ENCODE assay signal across 10 cellular contexts in genomic region chr19:55063492-55063843, GRCh38. TPM values are rescaled to one million over a fixed set of nuclear protein-coding genes. Genes with fewer than 3 reads are reported as not detected.
DNase-seq lines count a peak whose midpoint lies in the region; ATAC-seq and TF ChIP-seq lines count a peak whose summit lies in the region.
"Had no signal": no experiment of that assay in that cellular context is flagged by ENCODE, and none has a peak within 500 bp of the region (broad histone marks: within the 10 kb centered on the region; RNA-seq: fewer than 3 reads in every experiment).

No MANE protein-coding gene starts in this region.

- POLR2A ChIA-PET in T-cell (lab: Charles Lee): interaction anchor here in 1 of 2 donors (1.0 kb wide), 1 partner anchor 615 kb away, joined by 3 read pairs; no protein-coding TSS in a partner anchor

- H3K36me3 Mint-ChIP-seq in T-cell (peaks cover 14% of the 10 kb centered on the region), glutamatergic neuron (ENCODE audit: unreplicated experiment) (no peaks in the 10 kb centered on the region)

- no peak for DNase-seq in GM23248
- no peak for DNase-seq in T-cell
- DNase-seq in glutamatergic neuron: no peak
- DNase-seq in skeletal muscle cell (ENCODE audit: low read depth): no peak
- no peak for DNase-seq in HK-2 (ENCODE audit: unreplicated experiment)
- no peak for DNase-seq in stimulated activated CD8-positive, alpha-beta memory T cell treated with anti-CD3 and anti-CD28 coated beads, Interleukin-4, amount 100 ng/mL, for 48 hours

- no peaks in the 10 kb centered on the region for H3K36me3 ChIP-seq in GM23248 (ENCODE audit: low read depth)

- H3K27me3 Mint-ChIP-seq in T-cell (peaks cover 23 to 29% of the 10 kb centered on the region in 2 donors), glutamatergic neuron (ENCODE audit: unreplicated experiment) (peaks cover 21% of the 10 kb centered on the region)

- no peaks in the 10 kb centered on the region for H3K9me2 ChIP-seq in GM23248 (ENCODE audit: insufficient read depth)
- H3K9me2 ChIP-seq: SK-N-SH had no signal

- peaks cover 15 to 23% (median 22%) of the 10 kb centered on the region in 3 donors for H3K4me1 Mint-ChIP-seq in T-cell
- no peaks in the 10 kb centered on the region for H3K4me1 Mint-ChIP-seq in glutamatergic neuron (ENCODE audit: low read depth, unreplicated experiment)

- in situ Hi-C loops in GM23248 (cut with MboI): no loop called here

- H3K27ac ChIP-seq in GM23248: no peak overlapping the region

- CTCF ChIA-PET in T-cell (lab: Charles Lee): interaction anchor here in 1 of 2 donors (0.7 to 1.1 kb wide), 3 partner anchors 9 to 563 kb away, joined by 3 to 4 read pairs (median 4); no protein-coding TSS in a partner anchor

- no peak for ATAC-seq in T-cell (replicated peaks in 1 of 4)
- ATAC-seq in GM18519 (IDR thresholded peaks at IDR 0.05; ENCODE audit: low FRiP score, unreplicated experiment): no peak
- ATAC-seq in GM21423 (IDR thresholded peaks at IDR 0.05; ENCODE audit: unreplicated experiment): no peak

- H3K79me2 ChIP-seq in GM23248 (ENCODE audit: insufficient read depth): peaks cover 6% of the 10 kb centered on the region; the same call in 1 of the 2 replicates

- no peaks in the 10 kb centered on the region for H3F3A ChIP-seq in GM23248 (ENCODE audit: insufficient read depth)

- H2AFZ ChIP-seq in GM23248: 0 out of 2 replicates have a peak overlapping the region, but pooled peaks have one; percentile 1

- no peaks in the 10 kb centered on the region for H3K9me3 ChIP-seq in GM23248 (ENCODE audit: low read depth)
- H3K9me3 ChIP-seq: SK-N-SH had no signal

- no peak overlapping the region for H3K9ac ChIP-seq in GM23248

- H3K4me3 ChIP-seq in GM23248: peak overlapping the region; percentile 75; the same call in 1 of the 2 replicates
- H3K4me3 ChIP-seq in skeletal muscle cell (ENCODE audit: low read depth, low read length): peak overlapping the region; percentile 85

- H3K27ac Mint-ChIP-seq in T-cell: peak overlapping the region in 1 of 2 donors; percentile 27
- H3K27ac Mint-ChIP-seq in glutamatergic neuron (ENCODE audit: unreplicated experiment): no peak overlapping the region

- WGBS in GM23248 (ENCODE audit: low coverage in 1 of 2, low lambda C conversion rate in 2 of 2, missing lambda C conversion rate in 2 of 2), 2 experiments: 63 to 76% methylated on average over 3 of the region's 3 CpGs

- H4K20me1 ChIP-seq in GM23248 (ENCODE audit: insufficient read depth): no peaks in the 10 kb centered on the region

- TF ChIP-seq CTCF in glutamatergic neuron (IDR thresholded peaks at IDR 0.05; ENCODE audit: partially characterized antibody, unreplicated experiment): no peak

- H3K4me1 ChIP-seq in GM23248 (ENCODE audit: insufficient read depth): no peaks in the 10 kb centered on the region; the same call in 1 of the 2 replicates

- H3K27me3 ChIP-seq in GM23248 (replicated peaks; ENCODE audit: insufficient read depth): no peaks in the 10 kb centered on the region; the same call in 1 of the 2 replicates

- H3K9me3 Mint-ChIP-seq in T-cell (no peaks in the 10 kb centered on the region), glutamatergic neuron (ENCODE audit: unreplicated experiment) (peaks cover 5% of the 10 kb centered on the region)

- peak overlapping the region; percentile 50 for H3K4me2 ChIP-seq in GM23248 (ENCODE audit: unreplicated experiment)

- H3K4me3 Mint-ChIP-seq in T-cell (peak overlapping the region; percentile 77 to 82 (median 80)), glutamatergic neuron (ENCODE audit: unreplicated experiment) (peak overlapping the region; percentile 55)

RNA-seq across cellular contexts. Expression of gene RDH13, which starts 0.5 kb away (rescaled TPM):
- 6.4 and 11.8 TPM in 2 replicates for total RNA-seq in GM23248 (2014; rRNA removed; shearing (Covaris generic))
- 7.8 and 9.6 TPM in 2 replicates for polyA plus RNA-seq in GM23248 (2016; fragmentation: Nextera tagmentation; extraction: Ambion mirVana)
- total RNA-seq in T-cell: 10 to 100 TPM; 12.4 to 35.8 (median 21.6) TPM
- total RNA-seq in glutamatergic neuron (ENCODE audit: unreplicated experiment): 17.9 TPM

RNA-seq across cellular contexts. Expression of gene EPS8L1, which starts 12.2 kb away (rescaled TPM):
- 0.76 and 1.3 TPM in 2 replicates for total RNA-seq in GM23248 (2014; rRNA removed; shearing (Covaris generic))
- polyA plus RNA-seq in GM23248 (2016; fragmentation: Nextera tagmentation; extraction: Ambion mirVana): 0.56 and 1.1 TPM in 2 replicates
- total RNA-seq in T-cell: 1 to 10 TPM; 1.1 to 3.5 (median 2.0) TPM
- 114 TPM for total RNA-seq in glutamatergic neuron (ENCODE audit: unreplicated experiment)

RNA-seq across cellular contexts. Expression of gene GP6, which starts 25.4 kb away (rescaled TPM):
- not detected in 2 replicates for total RNA-seq in GM23248 (2014; rRNA removed; shearing (Covaris generic))
- polyA plus RNA-seq in GM23248 (2016; fragmentation: Nextera tagmentation; extraction: Ambion mirVana): not detected in 2 replicates
- total RNA-seq in T-cell (under 1 TPM in 4 of 5 donors, not detected in 1; 0.33 to 0.55 (median 0.47) TPM), glutamatergic neuron (ENCODE audit: unreplicated experiment) (0.42 TPM)
- total RNA-seq: glomerular endothelial cell had no signal

RNA-seq across cellular contexts. Expression of gene PPP1R12C, which starts 54.0 kb away (rescaled TPM):
- 66.9 and 82.5 TPM in 2 replicates for total RNA-seq in GM23248 (2014; rRNA removed; shearing (Covaris generic))
- 16.4 and 17.3 TPM in 2 replicates for polyA plus RNA-seq in GM23248 (2016; fragmentation: Nextera tagmentation; extraction: Ambion mirVana)
- total RNA-seq in T-cell (100 to 1,000 TPM; 129 to 197 (median 173) TPM), glutamatergic neuron (ENCODE audit: unreplicated experiment) (150 TPM)

Comparison
In these comparisons a context has a peak if more than half of its experiments do, and no peak if none do; other contexts are left out.
1. RNA of gene EPS8L1, which starts 12.2 kb away (total RNA-seq): 114 TPM in glutamatergic neuron (single experiment); 1.1 to 3.5 TPM in T-cell and 0.76 to 1.3 TPM in GM23248; every median in the first group is over 10 times any median in the second.